In the genomic region with DNA sequence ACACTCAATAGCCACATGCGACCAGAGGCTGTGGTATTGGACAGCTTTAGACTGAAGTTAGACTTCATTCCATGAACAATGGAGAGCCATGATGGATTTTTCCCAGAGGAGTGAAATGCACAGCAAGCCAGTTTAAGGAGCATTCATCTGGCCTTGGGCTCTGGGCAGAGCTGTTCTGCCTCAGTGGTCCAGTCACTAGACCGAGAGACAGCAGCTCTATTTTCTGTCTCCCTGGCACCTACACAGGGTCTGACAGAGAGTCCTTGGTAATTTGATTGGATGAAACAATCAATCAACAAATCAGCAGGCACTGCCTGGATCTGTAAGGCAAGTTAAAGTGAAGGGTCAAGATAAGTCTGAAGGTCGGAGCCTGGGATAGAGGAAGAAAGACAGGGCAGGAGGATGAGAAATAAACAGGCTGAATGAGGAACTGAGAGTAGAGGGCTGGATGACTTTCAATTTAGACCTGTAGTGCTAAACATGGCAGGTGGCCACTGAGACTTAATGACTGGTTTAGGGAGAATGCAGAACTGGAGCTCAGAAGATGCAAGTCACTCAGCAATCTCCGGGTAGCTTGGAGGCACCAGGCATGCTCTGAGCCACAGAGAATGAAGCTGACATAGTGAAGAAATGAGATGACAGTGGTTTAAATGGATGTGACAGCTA, we compare ENCODE assay signal across 11 cellular contexts.
DNase-seq lines count a peak whose midpoint lies in the region; ATAC-seq and TF ChIP-seq lines count a peak whose summit lies in the region.
"Had no signal": no experiment of that assay in that cellular context is flagged by ENCODE, and none has a peak within 500 bp of the region (broad histone marks: within the 10 kb centered on the region; RNA-seq: fewer than 3 reads in every experiment).

No MANE protein-coding gene starts in this region.

- H3K9me3 ChIP-seq in BLaER1: no peaks in the 10 kb centered on the region
- no peaks in the 10 kb centered on the region for H3K9me3 ChIP-seq in neuronal stem cell (replicated peaks in 1 of 2; ENCODE audit: control insufficient read depth in 2 of 2, insufficient read depth in 1 of 2, low read depth in 1 of 2, low read length in 2 of 2)
- no peaks in the 10 kb centered on the region for H3K9me3 ChIP-seq in ovary

- TF ChIP-seq POLR2A in ovary (IDR thresholded peaks at IDR 0.05): no peak
- TF ChIP-seq POLR2A in lower leg skin (IDR thresholded peaks at IDR 0.05): no peak

- no peak for TF ChIP-seq EP300 in ovary (IDR thresholded peaks at IDR 0.05)

- no peak overlapping the region for H3K18ac ChIP-seq in neuronal stem cell (ENCODE audit: low read length)

- no peak overlapping the region for H2BK12ac ChIP-seq in neuronal stem cell (ENCODE audit: low read length)

- ATAC-seq in GM19351 (IDR thresholded peaks at IDR 0.05; ENCODE audit: unreplicated experiment): peak; percentile 92
- ATAC-seq in HG02938 (IDR thresholded peaks at IDR 0.05; ENCODE audit: unreplicated experiment): peak; percentile 96
- ATAC-seq: stimulated activated naive CD8-positive, alpha-beta T cell treated with anti-CD3 and anti-CD28 coated beads, Interleukin-15, Interleukin-2, amounts not matched to agents 100 U/mL and 50 U/mL, for 24 hours; T-cell had no signal

- H3K27ac ChIP-seq in BLaER1 (no peak overlapping the region), neuronal stem cell (replicated peaks; ENCODE audit: low read length) (no peak overlapping the region), ovary (peak overlapping the region in 1 of 2 donors; percentile 70)

- H2AFZ ChIP-seq in neuronal stem cell (ENCODE audit: low read length): no peak overlapping the region

- no CpG with 5 or more reads among the region's 4 CpGs for WGBS in neuronal stem cell (ENCODE audit: extremely low coverage in 2 of 2, insufficient read length in 2 of 2, insufficient replicate concordance in 1 of 2), 2 donors
- WGBS in ovary, 3 donors: 67 to 81% (median 72%) methylated on average over 4 of the region's 4 CpGs
- 82 to 83% methylated on average over 4 of the region's 4 CpGs for WGBS in lower leg skin, 2 donors

- H2BK5ac ChIP-seq in neuronal stem cell (ENCODE audit: low read length): no peak overlapping the region

- H3K79me1 ChIP-seq in neuronal stem cell (ENCODE audit: low read depth, low read length): no peaks in the 10 kb centered on the region

- H3K4me1 ChIP-seq in BLaER1: peaks cover 20% of the 10 kb centered on the region
- H3K4me1 ChIP-seq in neuronal stem cell (ENCODE audit: control insufficient read depth in 2 of 2, insufficient read depth in 1 of 2, low read depth in 1 of 2, low read length in 2 of 2): no peaks in the 10 kb centered on the region
- peaks cover 17% of the 10 kb centered on the region for H3K4me1 ChIP-seq in ovary (ENCODE audit: insufficient read depth)

- no peaks in the 10 kb centered on the region for H3K36me3 ChIP-seq in BLaER1
- no peaks in the 10 kb centered on the region for H3K36me3 ChIP-seq in neuronal stem cell (replicated peaks in 1 of 2; ENCODE audit: control insufficient read depth in 2 of 2, insufficient read depth in 2 of 2, low read length in 2 of 2)
- H3K36me3 ChIP-seq in ovary: no peaks in the 10 kb centered on the region

- no peak overlapping the region for H4K8ac ChIP-seq in neuronal stem cell (ENCODE audit: low read depth, low read length)

- H3K23ac ChIP-seq in neuronal stem cell (ENCODE audit: low read depth, low read length, poor library complexity): no peak overlapping the region

- H4K91ac ChIP-seq in neuronal stem cell (ENCODE audit: low read depth, low read length, poor library complexity): no peak overlapping the region

- no peak overlapping the region for H2BK15ac ChIP-seq in neuronal stem cell (ENCODE audit: low read length)

- DNase-seq in NAMALWA (ENCODE audit: low spot score) (peak; percentile 95), neuronal stem cell (ENCODE audit: low spot score) (no peak), T-helper 9 cell (no peak), ovary (no peak), lower leg skin (ENCODE audit: low spot score in 2 of 2) (no peak)
- DNase-seq: NCI-H1417 treated with DMSO at 0.1 percent for 48 hours; stimulated activated naive CD8-positive, alpha-beta T cell treated with anti-CD3 and anti-CD28 coated beads, Interleukin-15, Interleukin-2, amounts not matched to agents 100 U/mL and 50 U/mL, for 24 hours had no signal

- no peak overlapping the region for H2BK120ac ChIP-seq in neuronal stem cell (ENCODE audit: low read depth, low read length)

- H3K9ac ChIP-seq in BLaER1 (no peak overlapping the region), neuronal stem cell (ENCODE audit: low read depth, low read length, poor library complexity) (no peak overlapping the region)

- no peaks in the 10 kb centered on the region for H4K20me1 ChIP-seq in BLaER1

- H3K4me2 ChIP-seq in BLaER1: peak overlapping the region; percentile 33
- H3K4me2 ChIP-seq in neuronal stem cell (ENCODE audit: insufficient read depth, low read length, poor library complexity, severe bottlenecking): no peak overlapping the region

- H3K14ac ChIP-seq in neuronal stem cell (ENCODE audit: low read length): no peak overlapping the region

- H3K4ac ChIP-seq in neuronal stem cell (ENCODE audit: low read length): no peak overlapping the region

- no peak overlapping the region for H2AK5ac ChIP-seq in neuronal stem cell (ENCODE audit: low read depth, low read length)

- H3K4me3 ChIP-seq in BLaER1: no peak overlapping the region
- H3K4me3 ChIP-seq in neuronal stem cell (ENCODE audit: low read length in 2 of 2): no peak overlapping the region
- no peak overlapping the region for H3K4me3 ChIP-seq in ovary
- H3K4me3 ChIP-seq in lower leg skin (ENCODE audit: low read depth, poor library complexity, severe bottlenecking): no peak overlapping the region

- no peaks in the 10 kb centered on the region for H3K27me3 ChIP-seq in BLaER1
- H3K27me3 ChIP-seq in neuronal stem cell (ENCODE audit: control insufficient read depth in 3 of 3, insufficient read depth in 3 of 3, low read depth in 1 of 3, low read length in 3 of 3): peaks cover 0 to 4% (median 0%) of the 10 kb centered on the region in 3 experiments
- H3K27me3 ChIP-seq in ovary: no peaks in the 10 kb centered on the region

- intact Hi-C loops in ovary (cut with DNase I): no loop called here
- intact Hi-C loops in lower leg skin (cut with DNase I; ENCODE audit: low total_unique reads): no loop called here

- TF ChIP-seq CTCF in ovary (IDR thresholded peaks at IDR 0.05) (no peak), lower leg skin (IDR thresholded peaks at IDR 0.05) (no peak)
